Comparison of ENCODE assay signal across 7 cellular contexts in genomic region chr3:16904640-16905417, GRCh38. TPM values are rescaled to one million over a fixed set of nuclear protein-coding genes. Genes with fewer than 3 reads are reported as not detected.
A peak's percentile ranks its signal among the peaks of the same experiment; 100 is the strongest.
DNase-seq lines count a peak whose midpoint lies in the region; ATAC-seq and TF ChIP-seq lines count a peak whose summit lies in the region.
"Not testable (repeated sequence)": the region's sequence is repeated elsewhere in the genome, so short reads cannot be mapped to it uniquely, and the experiment has no call there.

No MANE protein-coding gene starts in this region.

- peaks cover 83% of the 10 kb centered on the region for H3K4me1 Mint-ChIP-seq in activated CD8-positive, alpha-beta T cell treated with anti-CD3 and anti-CD28 coated beads for 36 hours (ENCODE audit: low read depth)
- peaks cover 89 to 99% of the 10 kb centered on the region in 2 donors for H3K4me1 Mint-ChIP-seq in immature natural killer cell

- H3K36me3 Mint-ChIP-seq in activated CD8-positive, alpha-beta T cell treated with anti-CD3 and anti-CD28 coated beads for 36 hours (ENCODE audit: low read depth), result peaks cover 18% of the 10 kb centered on the region
- peaks cover 0 to 12% of the 10 kb centered on the region in 2 donors for H3K36me3 Mint-ChIP-seq in activated naive CD4-positive, alpha-beta T cell treated with anti-CD3 and anti-CD28 coated beads, Interleukin-2, amount 50 U/mL, for 72 hours
- H3K36me3 Mint-ChIP-seq in immature natural killer cell, result not testable (repeated sequence)

- intact Hi-C loops in activated CD8-positive, alpha-beta T cell treated with anti-CD3 and anti-CD28 coated beads for 36 hours (cut with micrococcal nuclease), result loop anchor here (5.0 kb wide), 1 partner anchor 117 kb away; no protein-coding TSS in a partner anchor

- H3K27me3 Mint-ChIP-seq in activated CD8-positive, alpha-beta T cell treated with anti-CD3 and anti-CD28 coated beads for 36 hours; immature natural killer cell (ENCODE audit: low read depth in 3 of 3): not testable (repeated sequence)

- peak; percentile 40 for ATAC-seq in GM18907 (IDR thresholded peaks at IDR 0.05; ENCODE audit: unreplicated experiment)
- peak; percentile 46 for ATAC-seq in HG02678 (IDR thresholded peaks at IDR 0.05; ENCODE audit: unreplicated experiment)
- peak; percentile 79 for ATAC-seq in activated CD8-positive, alpha-beta T cell treated with anti-CD3 and anti-CD28 coated beads for 36 hours
- ATAC-seq in activated naive CD4-positive, alpha-beta T cell treated with anti-CD3 and anti-CD28 coated beads, Interleukin-2, amount 50 U/mL, for 72 hours, result peak; percentile 44 to 74

- POLR2A ChIA-PET in activated CD8-positive, alpha-beta T cell treated with anti-CD3 and anti-CD28 coated beads for 36 hours (lab: Charles Lee), result interaction anchor here (1.0 to 3.8 kb wide), 6 partner anchors 11 to 90 kb away, joined by 3 to 14 read pairs (median 5); no protein-coding TSS in a partner anchor

- not testable (repeated sequence) for TF ChIP-seq CTCF in activated CD8-positive, alpha-beta T cell treated with anti-CD3 and anti-CD28 coated beads for 36 hours (IDR thresholded peaks at IDR 0.05)

- H3K27ac Mint-ChIP-seq in activated CD8-positive, alpha-beta T cell treated with anti-CD3 and anti-CD28 coated beads for 36 hours, result peak overlapping the region; percentile 94
- peak overlapping the region; percentile 48 to 91 for H3K27ac Mint-ChIP-seq in activated naive CD4-positive, alpha-beta T cell treated with anti-CD3 and anti-CD28 coated beads, Interleukin-2, amount 50 U/mL, for 72 hours
- H3K27ac Mint-ChIP-seq in immature natural killer cell, result peak overlapping the region; percentile 73 to 94 (median 90)

- DNase-seq in NK-92 treated with Interleukin-12 subunit alpha and Interleukin-12 subunit beta, amount 100 ng/mL, for 24 hours (lab: John Stamatoyannopoulos, UW), result peak; percentile 27
- peak; percentile 81 for DNase-seq in activated CD8-positive, alpha-beta T cell treated with anti-CD3 and anti-CD28 coated beads for 36 hours
- DNase-seq in activated naive CD4-positive, alpha-beta T cell treated with anti-CD3 and anti-CD28 coated beads, Interleukin-2, amount 50 U/mL, for 72 hours (ENCODE audit: low spot score in 2 of 2), result not testable (repeated sequence)
- peak in 2 of 3 donors; percentile 36 to 41 for DNase-seq in immature natural killer cell
- peak; percentile 37 for DNase-seq in stimulated activated CD4-positive, alpha-beta T cell treated with anti-CD3 and anti-CD28 coated beads, Interleukin-4, amount 100 ng/mL, for 24 hours

- peak overlapping the region; percentile 39 for H3K4me3 Mint-ChIP-seq in activated CD8-positive, alpha-beta T cell treated with anti-CD3 and anti-CD28 coated beads for 36 hours
- peak overlapping the region; percentile 75 to 81 (median 77) for H3K4me3 Mint-ChIP-seq in immature natural killer cell

- CTCF ChIA-PET in activated CD8-positive, alpha-beta T cell treated with anti-CD3 and anti-CD28 coated beads for 36 hours (lab: Charles Lee), result interaction anchor here (0.9 to 1.4 kb wide), 2 partner anchors 11 to 14 kb away, joined by 3 read pairs; no protein-coding TSS in a partner anchor

- H3K9me3 Mint-ChIP-seq in activated CD8-positive, alpha-beta T cell treated with anti-CD3 and anti-CD28 coated beads for 36 hours; activated naive CD4-positive, alpha-beta T cell treated with anti-CD3 and anti-CD28 coated beads, Interleukin-2, amount 50 U/mL, for 72 hours; immature natural killer cell: not testable (repeated sequence)

RNA-seq across cellular contexts. Expression of gene PLCL2, which starts 20.1 kb away (rescaled TPM):
- total RNA-seq in activated CD8-positive, alpha-beta T cell treated with anti-CD3 and anti-CD28 coated beads for 36 hours, result 10 to 100 TPM; 19.4 to 19.7 TPM
- total RNA-seq in activated naive CD4-positive, alpha-beta T cell treated with anti-CD3 and anti-CD28 coated beads, Interleukin-2, amount 50 U/mL, for 72 hours, result 10 to 100 TPM; 17.8 to 20.5 TPM
- polyA plus RNA-seq in immature natural killer cell, result 10 to 100 TPM; 56.8 to 85.5 (median 78.9) TPM
